38 cellular contexts compared by ENCODE assay signal in the genomic region with DNA sequence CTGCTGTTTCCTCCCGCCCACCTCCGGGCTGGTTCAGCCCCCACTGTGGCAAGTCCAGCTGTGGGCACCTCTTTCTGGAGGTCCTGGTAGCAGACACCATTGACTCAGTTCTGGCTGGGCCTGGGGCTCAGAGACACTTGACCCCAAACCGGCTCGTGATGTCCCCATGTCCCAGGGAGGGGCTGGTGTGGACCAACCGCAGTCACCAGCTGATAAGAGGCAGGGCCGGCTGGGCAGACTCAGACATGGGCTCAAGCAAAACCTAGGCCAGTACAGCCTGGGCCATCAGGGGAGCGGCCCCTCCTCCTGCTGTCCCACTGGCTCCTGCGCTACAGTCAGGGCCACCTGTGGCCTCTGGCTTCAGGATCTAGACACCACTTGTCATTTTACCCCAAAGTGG. TPM values are rescaled to one million over a fixed set of nuclear protein-coding genes. Genes with fewer than 3 reads are reported as not detected.
"Had no signal": no experiment of that assay in that cellular context is flagged by ENCODE, and none has a peak within 500 bp of the region (broad histone marks: within the 10 kb centered on the region; RNA-seq: fewer than 3 reads in every experiment).

No MANE protein-coding gene starts in this region.

- H3K9me3 ChIP-seq: adrenal gland, body of pancreas, esophagus squamous epithelium, gastroesophageal sphincter had no signal

- H3K4me1 Mint-ChIP-seq: activated B cell treated with CpG ODN at 0.5 μM for 24 hours; activated CD8-positive, alpha-beta memory T cell treated with anti-CD3 and anti-CD28 coated beads, Interleukin-2, amount 10 ng/mL, durations not matched to agents 7 days and 5 days; activated naive CD4-positive, alpha-beta T cell treated with anti-CD3 and anti-CD28 coated beads, Interleukin-2, amount 50 U/mL, for 24 hours; activated naive CD8-positive, alpha-beta T cell treated with anti-CD3 and anti-CD28 coated beads for 36 hours; activated naive CD8-positive, alpha-beta T cell treated with anti-CD3 and anti-CD28 coated beads, Interleukin-2, amount 50 U/mL, for 24 hours had no signal

- H3K4me1 ChIP-seq: adrenal gland, body of pancreas, esophagus squamous epithelium, gastroesophageal sphincter had no signal

- H3K27ac Mint-ChIP-seq: activated B cell treated with CpG ODN at 0.5 μM for 24 hours; activated CD8-positive, alpha-beta memory T cell treated with anti-CD3 and anti-CD28 coated beads, Interleukin-2, amount 10 ng/mL, durations not matched to agents 7 days and 5 days; activated CD8-positive, alpha-beta T cell treated with anti-CD3 and anti-CD28 coated beads for 36 hours; activated naive CD4-positive, alpha-beta T cell treated with anti-CD3 and anti-CD28 coated beads for 36 hours; activated naive CD4-positive, alpha-beta T cell treated with anti-CD3 and anti-CD28 coated beads, Interleukin-2, amount 50 U/mL, for 24 hours; activated naive CD8-positive, alpha-beta T cell treated with anti-CD3 and anti-CD28 coated beads for 36 hours; activated naive CD8-positive, alpha-beta T cell treated with anti-CD3 and anti-CD28 coated beads, Interleukin-2, amount 50 U/mL, for 24 hours; activated T-helper 1 cell treated with anti-CD3 and anti-CD28 coated beads, Interleukin-12 subunit alpha, Interleukin-12 subunit beta, Interleukin-2, Interleukin-4 antibody, amounts not matched to agents 30 ng/mL and 10 ng/mL and 1 ng/mL, durations not matched to agents 14 hours and 24 hours and 36 hours; activated T-helper 2 cell treated with anti-CD3 and anti-CD28 coated beads, Interferon-gamma antibody, Interleukin-2, Interleukin-4, amounts not matched to agents 10 μg/mL and 5 μg/mL and 100 μg/mL, durations not matched to agents 14 hours and 24 hours and 36 hours; effector memory CD8-positive, alpha-beta T cell; T-helper 17 cell; T-helper 2 cell treated with Interferon-gamma antibody and Interleukin-4, amounts not matched to agents 5 μg/mL and 100 μg/mL, for 36 hours had no signal

- H3K27me3 ChIP-seq: adrenal gland, body of pancreas, esophagus squamous epithelium, gastroesophageal sphincter had no signal

- DNase-seq: activated B cell treated with CpG ODN at 0.5 μM for 24 hours; activated CD4-positive, alpha-beta T cell treated with anti-CD3 and anti-CD28 coated beads for 48 hours; activated CD4-positive, alpha-beta T cell treated with anti-CD3 and anti-CD28 coated beads, Interleukin-2, amount 50 U/mL, for 1 hour; activated CD4-positive, alpha-beta T cell treated with anti-CD3 and anti-CD28 coated beads, Interleukin-2, amount 50 U/mL, for 48 hours; activated CD8-positive, alpha-beta memory T cell treated with anti-CD3 and anti-CD28 coated beads, Interleukin-2, amount 10 ng/mL, durations not matched to agents 7 days and 5 days; activated CD8-positive, alpha-beta memory T cell treated with anti-CD3 and anti-CD28 coated beads, Interleukin-2, amount 50 U/mL, for 4 hours; activated CD8-positive, alpha-beta T cell treated with anti-CD3 and anti-CD28 coated beads for 36 hours; activated effector memory CD4-positive, alpha-beta T cell treated with anti-CD3 and anti-CD28 coated beads, Interleukin-2, amount 50 U/mL, for 16 hours; activated naive CD4-positive, alpha-beta T cell treated with anti-CD3 and anti-CD28 coated beads for 36 hours; activated naive CD8-positive, alpha-beta T cell treated with anti-CD3 and anti-CD28 coated beads for 36 hours; activated naive CD8-positive, alpha-beta T cell treated with anti-CD3 and anti-CD28 coated beads, Interleukin-2, amount 50 U/mL, for 24 hours; activated T-cell treated with anti-CD3 and anti-CD28 coated beads, Interleukin-2, amount 50 U/mL, for 1 hour; activated T-cell treated with anti-CD3 and anti-CD28 coated beads, Interleukin-2, amount 50 U/mL, for 48 hours; adrenal gland; amygdala; aorta; body of pancreas; caudate nucleus; cortex of kidney; dermis blood vessel endothelial cell; effector CD4-positive, alpha-beta T cell; effector memory CD8-positive, alpha-beta T cell; esophagus squamous epithelium; foreskin melanocyte; T-helper 1 cell; T-helper 17 cell; T1000; WERI-Rb-1 had no signal

- H3K27me3 Mint-ChIP-seq: activated B cell treated with CpG ODN at 0.5 μM for 24 hours; activated CD8-positive, alpha-beta memory T cell treated with anti-CD3 and anti-CD28 coated beads, Interleukin-2, amount 10 ng/mL, durations not matched to agents 7 days and 5 days; activated CD8-positive, alpha-beta T cell treated with anti-CD3 and anti-CD28 coated beads for 36 hours; activated naive CD4-positive, alpha-beta T cell treated with anti-CD3 and anti-CD28 coated beads, Interleukin-2, amount 50 U/mL, for 24 hours; activated naive CD8-positive, alpha-beta T cell treated with anti-CD3 and anti-CD28 coated beads for 36 hours; activated naive CD8-positive, alpha-beta T cell treated with anti-CD3 and anti-CD28 coated beads, Interleukin-2, amount 50 U/mL, for 24 hours; effector memory CD8-positive, alpha-beta T cell; T-helper 17 cell had no signal

- H3K4me3 ChIP-seq: adrenal gland, body of pancreas, esophagus squamous epithelium, gastroesophageal sphincter had no signal

- ATAC-seq: activated CD4-positive, CD25-positive, alpha-beta regulatory T cell treated with anti-CD3 and anti-CD28 coated beads, Interleukin-2, amount 50 U/mL, for 24 hours; activated CD8-positive, alpha-beta memory T cell treated with anti-CD3 and anti-CD28 coated beads, Interleukin-2, amount 10 ng/mL, durations not matched to agents 7 days and 5 days; activated CD8-positive, alpha-beta T cell treated with anti-CD3 and anti-CD28 coated beads for 36 hours; activated naive CD8-positive, alpha-beta T cell treated with anti-CD3 and anti-CD28 coated beads, Interleukin-2, amount 50 U/mL, for 24 hours; body of pancreas; effector memory CD8-positive, alpha-beta T cell; gastroesophageal sphincter; T-helper 17 cell had no signal

- H3K9me3 Mint-ChIP-seq: activated B cell treated with CpG ODN at 0.5 μM for 24 hours; activated CD8-positive, alpha-beta T cell treated with anti-CD3 and anti-CD28 coated beads for 36 hours; activated naive CD4-positive, alpha-beta T cell treated with anti-CD3 and anti-CD28 coated beads for 36 hours; activated naive CD4-positive, alpha-beta T cell treated with anti-CD3 and anti-CD28 coated beads, Interleukin-2, amount 50 U/mL, for 24 hours; activated naive CD8-positive, alpha-beta T cell treated with anti-CD3 and anti-CD28 coated beads for 36 hours; activated naive CD8-positive, alpha-beta T cell treated with anti-CD3 and anti-CD28 coated beads, Interleukin-2, amount 50 U/mL, for 24 hours; activated T-helper 1 cell treated with anti-CD3 and anti-CD28 coated beads, Interleukin-12 subunit alpha, Interleukin-12 subunit beta, Interleukin-2, Interleukin-4 antibody, amounts not matched to agents 30 ng/mL and 10 ng/mL and 1 ng/mL, durations not matched to agents 14 hours and 24 hours and 36 hours; activated T-helper 2 cell treated with anti-CD3 and anti-CD28 coated beads, Interferon-gamma antibody, Interleukin-2, Interleukin-4, amounts not matched to agents 10 μg/mL and 5 μg/mL and 100 μg/mL, durations not matched to agents 14 hours and 24 hours and 36 hours; effector memory CD8-positive, alpha-beta T cell; T-helper 2 cell treated with Interferon-gamma antibody and Interleukin-4, amounts not matched to agents 5 μg/mL and 100 μg/mL, for 36 hours had no signal

- FAIRE-seq: colon, endometrium, endothelial cell of umbilical vein had no signal

- H3K4me3 Mint-ChIP-seq: activated B cell treated with CpG ODN at 0.5 μM for 24 hours; activated CD8-positive, alpha-beta memory T cell treated with anti-CD3 and anti-CD28 coated beads, Interleukin-2, amount 10 ng/mL, durations not matched to agents 7 days and 5 days; activated CD8-positive, alpha-beta T cell treated with anti-CD3 and anti-CD28 coated beads for 36 hours; activated naive CD4-positive, alpha-beta T cell treated with anti-CD3 and anti-CD28 coated beads for 36 hours; activated naive CD4-positive, alpha-beta T cell treated with anti-CD3 and anti-CD28 coated beads, Interleukin-2, amount 50 U/mL, for 24 hours; activated naive CD8-positive, alpha-beta T cell treated with anti-CD3 and anti-CD28 coated beads for 36 hours; activated naive CD8-positive, alpha-beta T cell treated with anti-CD3 and anti-CD28 coated beads, Interleukin-2, amount 50 U/mL, for 24 hours; activated T-helper 1 cell treated with anti-CD3 and anti-CD28 coated beads, Interleukin-12 subunit alpha, Interleukin-12 subunit beta, Interleukin-2, Interleukin-4 antibody, amounts not matched to agents 30 ng/mL and 10 ng/mL and 1 ng/mL, durations not matched to agents 14 hours and 24 hours and 36 hours; effector memory CD8-positive, alpha-beta T cell; T-helper 17 cell; T-helper 2 cell treated with Interferon-gamma antibody and Interleukin-4, amounts not matched to agents 5 μg/mL and 100 μg/mL, for 36 hours had no signal

- H3K27ac ChIP-seq: adrenal gland, body of pancreas, epithelial cell of prostate, esophagus squamous epithelium, gastroesophageal sphincter, WERI-Rb-1 had no signal

RNA-seq across cellular contexts. Expression of gene NPAS1, which starts 48.6 kb away (rescaled TPM):
- total RNA-seq: activated T-helper 2 cell treated with anti-CD3 and anti-CD28 coated beads, Interferon-gamma antibody, Interleukin-2, Interleukin-4, amounts not matched to agents 10 μg/mL and 5 μg/mL and 100 μg/mL, durations not matched to agents 14 hours and 24 hours and 36 hours; body of pancreas had no signal
